1 cellular context compared by ENCODE assay signal in genomic region chr17:82507631-82508175, GRCh38.
A peak's percentile ranks its signal among the peaks of the same experiment; 100 is the strongest.
TF ChIP-seq lines count a peak whose summit lies in the region.

No MANE protein-coding gene starts in this region.

TF ChIP-seq in HepG2, 621 proteins besides CTCF, POLR2A, EP300 and RAD21 (continues in another document):
- TF ChIP-seq ZNF30 (CRISPR knock-in tag; IDR thresholded peaks at IDR 0.05) (no peak), ZSCAN9 (CRISPR knock-in tag; IDR thresholded peaks at IDR 0.05; ENCODE audit: borderline replicate concordance) (no peak), HDAC2 (CRISPR knock-in tag; IDR thresholded peaks at IDR 0.05) (no peak), ZNF773 (CRISPR knock-in tag; IDR thresholded peaks at IDR 0.05; ENCODE audit: borderline replicate concordance) (no peak), EHMT2 (IDR thresholded peaks at IDR 0.05; ENCODE audit: borderline replicate concordance, low read depth, low read length) (peak; percentile 66; the same call in 1 of the 2 replicates), NPAS2 (CRISPR knock-in tag; IDR thresholded peaks at IDR 0.05; ENCODE audit: borderline replicate concordance) (no peak), MAZ (IDR thresholded peaks at IDR 0.05; ENCODE audit: borderline replicate concordance, low read depth, low read length) (no peak), MAZ (CRISPR knock-in tag; IDR thresholded peaks at IDR 0.05; ENCODE audit: low read depth) (0 out of 2 replicates have a peak, but pooled peaks have one; percentile 26), MAF1 (CRISPR knock-in tag; IDR thresholded peaks at IDR 0.05; ENCODE audit: borderline replicate concordance) (no peak), BHLHE40 (IDR thresholded peaks at IDR 0.05; ENCODE audit: low read length) (no peak), ELK4 (CRISPR knock-in tag; IDR thresholded peaks at IDR 0.05; ENCODE audit: borderline replicate concordance) (no peak), HINFP (CRISPR knock-in tag; IDR thresholded peaks at IDR 0.05; ENCODE audit: low read depth) (no peak), SKI (IDR thresholded peaks at IDR 0.05; ENCODE audit: partially characterized antibody) (no peak), YEATS4 (CRISPR knock-in tag; IDR thresholded peaks at IDR 0.05; ENCODE audit: borderline replicate concordance) (no peak), ZFP62 (CRISPR knock-in tag; IDR thresholded peaks at IDR 0.05) (no peak), ZNF747 (CRISPR knock-in tag; IDR thresholded peaks at IDR 0.05; ENCODE audit: borderline replicate concordance) (no peak), SRSF4 (IDR thresholded peaks at IDR 0.05; ENCODE audit: low read depth, low read length, poor library complexity, severe bottlenecking) (no peak), NCOR1 (IDR thresholded peaks at IDR 0.05; ENCODE audit: borderline replicate concordance, low read length) (no peak), CEBPG (CRISPR knock-in tag; IDR thresholded peaks at IDR 0.05) (peak; percentile 63), FOXP4 (CRISPR knock-in tag; IDR thresholded peaks at IDR 0.05) (no peak), TARDBP (CRISPR knock-in tag; IDR thresholded peaks at IDR 0.05) (no peak), GPBP1L1 (CRISPR knock-in tag; IDR thresholded peaks at IDR 0.05) (no peak), HIVEP1 (CRISPR knock-in tag; IDR thresholded peaks at IDR 0.05) (no peak), ZNF441 (CRISPR knock-in tag; IDR thresholded peaks at IDR 0.05; ENCODE audit: borderline replicate concordance) (peak; percentile 97), ZNF362 (CRISPR knock-in tag; IDR thresholded peaks at IDR 0.05; ENCODE audit: borderline replicate concordance) (no peak), ZBTB34 (CRISPR knock-in tag; IDR thresholded peaks at IDR 0.05) (0 out of 2 replicates have a peak, but pooled peaks have one; percentile 28), ARID3A (IDR thresholded peaks at IDR 0.05; ENCODE audit: low read depth, low read length) (peak; percentile 78), ZFP36 (IDR thresholded peaks at IDR 0.05; ENCODE audit: borderline replicate concordance, low read depth, low read length, partially characterized antibody) (no peak), SMARCC2 (IDR thresholded peaks at IDR 0.05) (no peak), SIX4 (CRISPR knock-in tag; IDR thresholded peaks at IDR 0.05) (peak; percentile 15; the same call in 1 of the 2 replicates), NR2C2 (CRISPR knock-in tag; IDR thresholded peaks at IDR 0.05; ENCODE audit: borderline replicate concordance) (no peak), ZBTB1 (CRISPR knock-in tag; IDR thresholded peaks at IDR 0.05; ENCODE audit: borderline replicate concordance) (no peak), CEBPB (IDR thresholded peaks at IDR 0.05; ENCODE audit: borderline replicate concordance, low read depth, low read length) (peak; percentile 89), HMGXB4 (CRISPR knock-in tag; IDR thresholded peaks at IDR 0.05; ENCODE audit: borderline replicate concordance in 1 of 2, low read depth in 1 of 2) (no peak), ZBTB33 (CRISPR knock-in tag; IDR thresholded peaks at IDR 0.05) (no peak), ZNF549 (CRISPR knock-in tag; IDR thresholded peaks at IDR 0.05) (no peak), MAFG (CRISPR knock-in tag; IDR thresholded peaks at IDR 0.05) (no peak), REL (CRISPR knock-in tag; conservative IDR thresholded peaks at IDR 0.05) (no peak), ZMYM3 (CRISPR knock-in tag; IDR thresholded peaks at IDR 0.05) (0 out of 2 replicates have a peak, but pooled peaks have one; percentile 13), ZNF644 (CRISPR knock-in tag; IDR thresholded peaks at IDR 0.05; ENCODE audit: low read depth) (peak; percentile 80; the same call in 1 of the 2 replicates), ARID2 (CRISPR knock-in tag; IDR thresholded peaks at IDR 0.05; ENCODE audit: borderline replicate concordance) (peak; percentile 64; the same call in 1 of the 2 replicates), ZNF20 (CRISPR knock-in tag; IDR thresholded peaks at IDR 0.05) (no peak), AKNA (CRISPR knock-in tag; IDR thresholded peaks at IDR 0.05; ENCODE audit: borderline replicate concordance) (no peak), ZNF282 (IDR thresholded peaks at IDR 0.05; ENCODE audit: partially characterized antibody) (no peak), SIX1 (CRISPR knock-in tag; IDR thresholded peaks at IDR 0.05; ENCODE audit: borderline replicate concordance) (peak; percentile 95), ZSCAN12 (CRISPR knock-in tag; IDR thresholded peaks at IDR 0.05) (no peak)
